ENCODE assay signal across 13 cellular contexts in genomic region chr5:175254155-175254554, GRCh38.
DNase-seq lines count a peak whose midpoint lies in the region; ATAC-seq and TF ChIP-seq lines count a peak whose summit lies in the region.
"Had no signal": no experiment of that assay in that cellular context is flagged by ENCODE, and none has a peak within 500 bp of the region (broad histone marks: within the 10 kb centered on the region; RNA-seq: fewer than 3 reads in every experiment).

No MANE protein-coding gene starts in this region.

- peak; percentile 40 for DNase-seq in AG08395 (ENCODE audit: low spot score)
- DNase-seq in T-helper 17 cell = no peak
- peak; percentile 11 for DNase-seq in fibroblast of mammary gland (ENCODE audit: low read depth)
- DNase-seq in neural progenitor cell (ENCODE audit: low spot score) = no peak
- DNase-seq in GM10266 (ENCODE audit: extremely low spot score) = no peak
- no peak for DNase-seq in NCI-H2081 treated with DMSO at 0.1 percent for 48 hours (lab: John Stamatoyannopoulos, UW)
- no peak for DNase-seq in activated CD4-positive, alpha-beta T cell treated with anti-CD3 and anti-CD28 coated beads, Interleukin-2, amount 10 ng/mL, durations not matched to agents 7 days and 5 days
- DNase-seq: activated CD8-positive, alpha-beta memory T cell treated with anti-CD3 and anti-CD28 coated beads, Interleukin-2, amount 10 ng/mL, durations not matched to agents 7 days and 5 days; effector memory CD8-positive, alpha-beta T cell; right lobe of liver; SHP77 treated with DMSO at 0.1 percent for 48 hours had no signal

- H3K27me3 Mint-ChIP-seq in T-helper 17 cell (no peaks in the 10 kb centered on the region), neural progenitor cell (ENCODE audit: insufficient read depth, low read depth) (peaks cover 9% of the 10 kb centered on the region)
- H3K27me3 Mint-ChIP-seq in activated CD4-positive, alpha-beta T cell treated with anti-CD3 and anti-CD28 coated beads, Interleukin-2, amount 10 ng/mL, durations not matched to agents 7 days and 5 days = peaks cover 5% of the 10 kb centered on the region
- H3K27me3 Mint-ChIP-seq: activated CD8-positive, alpha-beta memory T cell treated with anti-CD3 and anti-CD28 coated beads, Interleukin-2, amount 10 ng/mL, durations not matched to agents 7 days and 5 days had no signal

- no peaks in the 10 kb centered on the region for H3F3A ChIP-seq in neural progenitor cell (ENCODE audit: low read depth)

- CTCF ChIA-PET in activated CD4-positive, alpha-beta T cell treated with anti-CD3 and anti-CD28 coated beads, Interleukin-2, amount 10 ng/mL, durations not matched to agents 7 days and 5 days (lab: Charles Lee) = no interaction called here

- no peak overlapping the region for H3K4me2 ChIP-seq in neural progenitor cell

- H3K27me3 ChIP-seq in neural progenitor cell = no peaks in the 10 kb centered on the region
- H3K27me3 ChIP-seq: right lobe of liver had no signal

- peaks cover 2% of the 10 kb centered on the region for H3K36me3 Mint-ChIP-seq in T-helper 17 cell (ENCODE audit: low read depth)
- no peaks in the 10 kb centered on the region for H3K36me3 Mint-ChIP-seq in neural progenitor cell
- no peaks in the 10 kb centered on the region for H3K36me3 Mint-ChIP-seq in activated CD4-positive, alpha-beta T cell treated with anti-CD3 and anti-CD28 coated beads, Interleukin-2, amount 10 ng/mL, durations not matched to agents 7 days and 5 days (ENCODE audit: low read depth)
- H3K36me3 Mint-ChIP-seq: activated CD8-positive, alpha-beta memory T cell treated with anti-CD3 and anti-CD28 coated beads, Interleukin-2, amount 10 ng/mL, durations not matched to agents 7 days and 5 days; type B pancreatic cell had no signal

- H3K79me2 ChIP-seq in neural progenitor cell (ENCODE audit: low read depth) = no peaks in the 10 kb centered on the region

- TF ChIP-seq CTCF in fibroblast of mammary gland (conservative IDR thresholded peaks at IDR 0.05; ENCODE audit: control insufficient read depth, insufficient read depth, low read depth, low read length) (no peak), neural progenitor cell (IDR thresholded peaks at IDR 0.05) (no peak), GM10266 (IDR thresholded peaks at IDR 0.05; ENCODE audit: control insufficient read depth, insufficient read depth, low read depth, missing control alignments) (no peak)

- no peaks in the 10 kb centered on the region for H4K20me1 ChIP-seq in neural progenitor cell (ENCODE audit: low read depth)

- H3K9me3 ChIP-seq in T-helper 17 cell (ENCODE audit: control insufficient read depth, low read length, poor library complexity, severe bottlenecking) (no peaks in the 10 kb centered on the region), neural progenitor cell (ENCODE audit: low read depth) (no peaks in the 10 kb centered on the region)
- H3K9me3 ChIP-seq: right lobe of liver had no signal

- H3K4me3 Mint-ChIP-seq in T-helper 17 cell (no peak overlapping the region), neural progenitor cell (no peak overlapping the region)
- no peak overlapping the region for H3K4me3 Mint-ChIP-seq in activated CD4-positive, alpha-beta T cell treated with anti-CD3 and anti-CD28 coated beads, Interleukin-2, amount 10 ng/mL, durations not matched to agents 7 days and 5 days
- H3K4me3 Mint-ChIP-seq: activated CD8-positive, alpha-beta memory T cell treated with anti-CD3 and anti-CD28 coated beads, Interleukin-2, amount 10 ng/mL, durations not matched to agents 7 days and 5 days; effector memory CD8-positive, alpha-beta T cell; type B pancreatic cell had no signal

- peak overlapping the region; percentile 12 for H3K27ac Mint-ChIP-seq in T-helper 17 cell
- H3K27ac Mint-ChIP-seq in neural progenitor cell = no peak overlapping the region
- no peak overlapping the region for H3K27ac Mint-ChIP-seq in activated CD4-positive, alpha-beta T cell treated with anti-CD3 and anti-CD28 coated beads, Interleukin-2, amount 10 ng/mL, durations not matched to agents 7 days and 5 days
- H3K27ac Mint-ChIP-seq: activated CD8-positive, alpha-beta memory T cell treated with anti-CD3 and anti-CD28 coated beads, Interleukin-2, amount 10 ng/mL, durations not matched to agents 7 days and 5 days; effector memory CD8-positive, alpha-beta T cell; type B pancreatic cell had no signal

- POLR2A ChIA-PET in activated CD4-positive, alpha-beta T cell treated with anti-CD3 and anti-CD28 coated beads, Interleukin-2, amount 10 ng/mL, durations not matched to agents 7 days and 5 days (lab: Charles Lee) = no interaction called here

- ATAC-seq in T-helper 17 cell (no peak), GM18868 (IDR thresholded peaks at IDR 0.05; ENCODE audit: unreplicated experiment) (no peak)
- ATAC-seq: activated CD8-positive, alpha-beta memory T cell treated with anti-CD3 and anti-CD28 coated beads, Interleukin-2, amount 10 ng/mL, durations not matched to agents 7 days and 5 days; effector memory CD8-positive, alpha-beta T cell had no signal

- H3K9me3 Mint-ChIP-seq in neural progenitor cell = no peaks in the 10 kb centered on the region
- no peaks in the 10 kb centered on the region for H3K9me3 Mint-ChIP-seq in activated CD4-positive, alpha-beta T cell treated with anti-CD3 and anti-CD28 coated beads, Interleukin-2, amount 10 ng/mL, durations not matched to agents 7 days and 5 days
- H3K9me3 Mint-ChIP-seq: type B pancreatic cell had no signal

- peak overlapping the region; percentile 57 for H2AFZ ChIP-seq in neural progenitor cell (replicated peaks)

- H3K4me1 Mint-ChIP-seq in T-helper 17 cell (peaks cover 15% of the 10 kb centered on the region), neural progenitor cell (no peaks in the 10 kb centered on the region)
- no peaks in the 10 kb centered on the region for H3K4me1 Mint-ChIP-seq in activated CD4-positive, alpha-beta T cell treated with anti-CD3 and anti-CD28 coated beads, Interleukin-2, amount 10 ng/mL, durations not matched to agents 7 days and 5 days

- H3K9ac ChIP-seq in neural progenitor cell = no peak overlapping the region

- no peak overlapping the region for H3K27ac ChIP-seq in neural progenitor cell
- H3K27ac ChIP-seq: right lobe of liver had no signal

- H3K4me1 ChIP-seq in neural progenitor cell = no peaks in the 10 kb centered on the region
- H3K4me1 ChIP-seq: right lobe of liver had no signal

- no peak overlapping the region for H3K4me3 ChIP-seq in fibroblast of mammary gland (ENCODE audit: control insufficient read depth, low read depth, low read length)
- no peak overlapping the region for H3K4me3 ChIP-seq in neural progenitor cell
- H3K4me3 ChIP-seq: right lobe of liver had no signal

- H3K36me3 ChIP-seq in neural progenitor cell = no peaks in the 10 kb centered on the region
- H3K36me3 ChIP-seq: right lobe of liver had no signal

Comparison
In these comparisons a context has a peak if more than half of its experiments do, and no peak if none do; other contexts are left out.
1. DNase-seq: peak in AG08395 (single experiment) and fibroblast of mammary gland (single experiment); none in T-helper 17 cell (0 of 3), neural progenitor cell (single experiment), GM10266 (single experiment), NCI-H2081 treated with DMSO at 0.1 percent for 48 hours (single experiment) and activated CD4-positive, alpha-beta T cell treated with anti-CD3 and anti-CD28 coated beads, Interleukin-2, amount 10 ng/mL, durations not matched to agents 7 days and 5 days (single experiment).